13 cellular contexts compared by ENCODE assay signal in the genomic region with DNA sequence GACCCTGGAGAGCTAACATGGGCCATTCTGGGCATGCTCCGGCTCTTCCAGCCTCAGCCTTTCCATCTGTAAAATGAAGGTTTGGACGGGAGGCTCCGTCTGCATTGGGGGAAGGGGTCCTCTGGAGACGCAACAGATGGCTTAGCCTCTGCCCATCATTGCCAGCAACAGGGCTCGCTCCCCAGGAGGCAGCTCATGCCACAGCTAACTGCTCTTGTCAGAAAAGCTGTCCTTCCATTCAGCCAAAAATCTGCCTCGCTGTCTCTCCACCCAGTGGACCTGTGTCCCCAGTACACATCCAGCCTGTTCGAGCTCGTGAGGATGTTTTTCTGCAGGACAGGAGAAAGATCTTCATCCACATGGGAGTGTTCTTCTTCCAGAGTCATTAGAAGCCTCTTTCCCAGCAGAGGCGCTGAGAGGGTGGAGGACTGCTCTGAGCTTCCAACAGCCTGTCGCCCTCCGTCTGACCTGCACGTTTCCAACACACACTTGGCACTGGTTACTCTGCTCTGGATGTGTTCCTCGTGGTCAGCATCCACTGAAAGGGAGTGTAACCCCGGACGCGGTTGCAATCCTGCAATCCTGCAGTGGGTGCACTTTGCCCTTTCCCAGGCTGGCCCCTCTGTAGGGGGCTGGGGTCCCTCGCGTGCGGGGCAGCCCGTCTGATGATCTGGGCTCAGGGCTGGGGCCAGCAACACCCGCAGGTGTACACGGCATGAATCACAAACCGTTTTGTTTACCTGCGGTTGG.
"Had no signal": no experiment of that assay in that cellular context is flagged by ENCODE, and none has a peak within 500 bp of the region (broad histone marks: within the 10 kb centered on the region; RNA-seq: fewer than 3 reads in every experiment).

No MANE protein-coding gene starts in this region.

- H3K4me1 ChIP-seq: psoas muscle, upper lobe of right lung had no signal

- H3K36me3 ChIP-seq: cardiac muscle cell, upper lobe of right lung had no signal

- DNase-seq: activated CD4-positive, alpha-beta memory T cell treated with anti-CD3 and anti-CD28 coated beads, Interleukin-2, amount 10 ng/mL, durations not matched to agents 7 days and 5 days; activated CD8-positive, alpha-beta memory T cell treated with anti-CD3 and anti-CD28 coated beads, Interleukin-2, amount 50 U/mL, for 48 hours; activated naive CD4-positive, alpha-beta T cell treated with anti-CD3 and anti-CD28 coated beads for 36 hours; immature natural killer cell; left cardiac atrium; naive thymus-derived CD4-positive, alpha-beta T cell; stimulated activated CD4-positive, alpha-beta T cell treated with anti-CD3 and anti-CD28 coated beads, Interleukin-12 subunit alpha, Interleukin-12 subunit beta, amount 100 ng/mL, for 4 hours; stimulated activated naive CD4-positive, alpha-beta T cell treated with Interleukin-2 at 50 U/mL for 16 hours; upper lobe of right lung had no signal

- H3K27ac ChIP-seq: cardiac muscle cell, psoas muscle, upper lobe of right lung had no signal

- H3K36me3 Mint-ChIP-seq: naive thymus-derived CD4-positive, alpha-beta T cell had no signal

- ATAC-seq: activated CD4-positive, CD25-positive, alpha-beta regulatory T cell treated with anti-CD3 and anti-CD28 coated beads, Interleukin-2, amount 50 U/mL, for 24 hours; left cardiac atrium; naive thymus-derived CD4-positive, alpha-beta T cell; psoas muscle; upper lobe of right lung had no signal

- H3K27ac Mint-ChIP-seq: activated CD4-positive, alpha-beta memory T cell treated with anti-CD3 and anti-CD28 coated beads, Interleukin-2, amount 10 ng/mL, durations not matched to agents 7 days and 5 days; activated naive CD4-positive, alpha-beta T cell treated with anti-CD3 and anti-CD28 coated beads for 36 hours; T-helper 2 cell treated with Interferon-gamma antibody and Interleukin-4, amounts not matched to agents 5 μg/mL and 100 μg/mL, for 36 hours had no signal

- H3K4me3 ChIP-seq: cardiac muscle cell, psoas muscle, upper lobe of right lung had no signal

- H3K4me3 Mint-ChIP-seq: activated CD4-positive, alpha-beta memory T cell treated with anti-CD3 and anti-CD28 coated beads, Interleukin-2, amount 10 ng/mL, durations not matched to agents 7 days and 5 days; activated naive CD4-positive, alpha-beta T cell treated with anti-CD3 and anti-CD28 coated beads for 36 hours; immature natural killer cell; naive thymus-derived CD4-positive, alpha-beta T cell; T-helper 2 cell treated with Interferon-gamma antibody and Interleukin-4, amounts not matched to agents 5 μg/mL and 100 μg/mL, for 36 hours had no signal

- H3K9me3 ChIP-seq: psoas muscle, upper lobe of right lung had no signal

- H3K27me3 ChIP-seq: cardiac muscle cell had no signal
